9 cellular contexts compared by ENCODE assay signal in the genomic region with DNA sequence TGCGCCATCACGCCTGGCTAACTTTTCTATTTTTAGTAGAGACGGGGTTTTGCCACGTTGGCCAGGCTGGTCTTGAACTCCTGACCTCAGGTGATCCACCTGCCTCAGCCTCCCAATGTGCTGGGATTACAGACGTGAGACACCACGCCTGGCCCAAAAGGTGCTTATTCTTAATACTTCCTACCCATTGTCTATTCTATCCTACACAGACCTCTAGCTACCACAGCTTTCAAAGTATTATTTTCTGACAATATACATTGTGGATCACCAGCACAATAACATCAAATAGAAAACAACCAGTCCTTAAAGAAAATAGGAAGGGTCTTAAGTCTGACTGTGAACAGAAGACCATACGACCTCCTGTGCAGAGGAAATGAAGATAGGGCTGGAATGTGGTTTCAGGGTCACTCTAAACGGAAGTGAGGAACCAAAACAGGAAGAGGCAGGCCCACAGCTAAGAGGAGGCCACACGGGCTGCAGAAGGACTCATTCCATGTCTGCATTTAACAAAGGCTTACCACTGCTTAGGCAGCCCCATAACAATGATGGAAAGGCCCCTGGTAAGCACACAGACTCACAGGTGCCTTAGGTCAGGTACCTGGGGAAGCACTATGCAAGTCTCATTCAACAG.
A peak's percentile ranks its signal among the peaks of the same experiment; 100 is the strongest.
DNase-seq lines count a peak whose midpoint lies in the region; ATAC-seq and TF ChIP-seq lines count a peak whose summit lies in the region.
"Had no signal": no experiment of that assay in that cellular context is flagged by ENCODE, and none has a peak within 500 bp of the region (broad histone marks: within the 10 kb centered on the region; RNA-seq: fewer than 3 reads in every experiment).

No MANE protein-coding gene starts in this region.

- DNase-seq in CMK (ENCODE audit: low read depth) (peak; percentile 88), H7 (peak; percentile 38), T-cell (peak in 10 of 34 experiments; percentile 3 to 45 (median 14)), iPS-NIHi7 (ENCODE audit: extremely low spot score) (peak; percentile 47), DMS79 treated with DMSO at 0.1 percent for 48 hours (lab: John Stamatoyannopoulos, UW) (no peak), medulla oblongata (ENCODE audit: extremely low spot score) (no peak), osteoblast (ENCODE audit: insufficient read length, low spot score, missing footprints) (no peak), type B pancreatic cell (ENCODE audit: extremely low spot score, unreplicated experiment) (no peak)

- CTCF ChIA-PET in T-cell (lab: Charles Lee) = interaction anchor here (0.7 to 0.8 kb wide), 3 partner anchors 11 to 69 kb away, joined by 3 to 10 read pairs (median 4); no protein-coding TSS in a partner anchor

- H3K9me3 ChIP-seq in osteoblast (ENCODE audit: low read depth, low read length) = no peaks in the 10 kb centered on the region

- H3K4me3 Mint-ChIP-seq in T-cell (peak overlapping the region; percentile 18 to 71 (median 46)), type B pancreatic cell (no peak overlapping the region)

- H2AFZ ChIP-seq in osteoblast (ENCODE audit: low read length) = no peak overlapping the region

- POLR2A ChIA-PET in T-cell (lab: Charles Lee) = interaction anchor here in 1 of 2 donors (0.5 kb wide), 1 partner anchor 28 kb away, joined by 3 read pairs; no protein-coding TSS in a partner anchor

- H3K4me3 ChIP-seq in H7 (ENCODE audit: insufficient read depth, low read depth, low read length) (no peak overlapping the region), osteoblast (ENCODE audit: insufficient read depth, low read length) (no peak overlapping the region)

- H3K27me3 ChIP-seq in H7 (ENCODE audit: control insufficient read depth, insufficient read depth, low read length) (no peaks in the 10 kb centered on the region), osteoblast (ENCODE audit: insufficient read depth, low read length) (no peaks in the 10 kb centered on the region)

- TF ChIP-seq CTCF in osteoblast (IDR thresholded peaks at IDR 0.05; ENCODE audit: extremely low read depth, low read depth, low read length) (no peak), type B pancreatic cell (conservative IDR thresholded peaks at IDR 0.05) (no peak)

- no peak overlapping the region for H3K27ac ChIP-seq in osteoblast (ENCODE audit: low read depth, low read length)
- H3K27ac ChIP-seq: RWPE1 had no signal

- H3K9me3 Mint-ChIP-seq in T-cell (no peaks in the 10 kb centered on the region), type B pancreatic cell (no peaks in the 10 kb centered on the region)

- ATAC-seq in T-cell (replicated peaks in 1 of 4) = peak; percentile 34 to 92 (median 68)

- H3K4me1 ChIP-seq in osteoblast (ENCODE audit: insufficient read depth, low read length) = no peaks in the 10 kb centered on the region

- peak overlapping the region; percentile 66 to 71 for H3K27ac Mint-ChIP-seq in T-cell
- H3K27ac Mint-ChIP-seq in type B pancreatic cell = no peak overlapping the region

- peaks cover 52 to 63% (median 61%) of the 10 kb centered on the region in 3 donors for H3K4me1 Mint-ChIP-seq in T-cell
- H3K4me1 Mint-ChIP-seq in type B pancreatic cell (ENCODE audit: unreplicated experiment) = peaks cover 4% of the 10 kb centered on the region

- H3K36me3 Mint-ChIP-seq in T-cell = peaks cover 21% of the 10 kb centered on the region
- peaks cover 3% of the 10 kb centered on the region for H3K36me3 Mint-ChIP-seq in type B pancreatic cell

- no peaks in the 10 kb centered on the region for H3K27me3 Mint-ChIP-seq in T-cell
- H3K27me3 Mint-ChIP-seq in type B pancreatic cell = no peaks in the 10 kb centered on the region

- H3K36me3 ChIP-seq in H7 (replicated peaks; ENCODE audit: control insufficient read depth, insufficient read depth, low read length) = no peaks in the 10 kb centered on the region
- H3K36me3 ChIP-seq in osteoblast (ENCODE audit: insufficient read depth, low read length) = no peaks in the 10 kb centered on the region

- H4K20me1 ChIP-seq in osteoblast (ENCODE audit: insufficient read depth, low read length) = peaks cover 8% of the 10 kb centered on the region

- no peak overlapping the region for H3K4me2 ChIP-seq in osteoblast (ENCODE audit: insufficient read depth, low read length)

- peaks cover 7% of the 10 kb centered on the region for H3K79me2 ChIP-seq in osteoblast (ENCODE audit: insufficient read depth, low read length)

Comparison
In these comparisons a context has a peak if more than half of its experiments do, and no peak if none do; other contexts are left out.
1. DNase-seq: peak in CMK (single experiment), H7 (single experiment) and iPS-NIHi7 (single experiment); none in DMS79 treated with DMSO at 0.1 percent for 48 hours (single experiment), medulla oblongata (single experiment), osteoblast (single experiment) and type B pancreatic cell (single experiment).